Comparison of ENCODE assay signal across 8 cellular contexts in genomic region chr12:104381721-104382480, GRCh38.
DNase-seq lines count a peak whose midpoint lies in the region; ATAC-seq and TF ChIP-seq lines count a peak whose summit lies in the region.

No MANE protein-coding gene starts in this region.

- H3K36me3 ChIP-seq in PC-3 (ENCODE audit: low read depth, low read length): no peaks in the 10 kb centered on the region
- no peaks in the 10 kb centered on the region for H3K36me3 ChIP-seq in fibroblast of lung (ENCODE audit: control insufficient read depth, insufficient read depth, low read length)

- intact Hi-C loops in PC-3 (cut with micrococcal nuclease): loop anchor here (1.0 to 5.0 kb wide), 6 partner anchors 75 to 671 kb away; no protein-coding TSS in a partner anchor

- no peaks in the 10 kb centered on the region for H3K9me3 Mint-ChIP-seq in activated T-cell treated with anti-CD3 and anti-CD28 coated beads, Interleukin-2, amount 50 U/mL, for 24 hours
- H3K9me3 Mint-ChIP-seq in nephron: peaks cover 2% of the 10 kb centered on the region

- H3K27me3 Mint-ChIP-seq in activated T-cell treated with anti-CD3 and anti-CD28 coated beads, Interleukin-2, amount 50 U/mL, for 24 hours: peaks cover 5% of the 10 kb centered on the region
- peaks cover 26% of the 10 kb centered on the region for H3K27me3 Mint-ChIP-seq in nephron (ENCODE audit: low read depth)

- no peak overlapping the region for H3K27ac ChIP-seq in PC-3 (ENCODE audit: low read length)
- H3K27ac ChIP-seq in fibroblast of lung (ENCODE audit: insufficient read depth, low read length): no peak overlapping the region

- H4K20me1 ChIP-seq in PC-3 (ENCODE audit: low read length): no peaks in the 10 kb centered on the region
- no peaks in the 10 kb centered on the region for H4K20me1 ChIP-seq in fibroblast of lung (ENCODE audit: control insufficient read depth, extremely low read depth, insufficient read depth, low read length)

- H3K9me2 ChIP-seq in PC-3 (replicated peaks; ENCODE audit: low read length): no peaks in the 10 kb centered on the region

- POLR2A ChIA-PET in PC-3 (lab: Charles Lee; ENCODE audit: unreplicated experiment): no interaction called here

- peak; percentile 75 for ATAC-seq in PC-3

- DNase-seq in NCI-H1436 (lab: John Stamatoyannopoulos, UW): peak; percentile 78
- DNase-seq in NCI-H1436 treated with DMSO at 0.1 percent for 48 hours (lab: John Stamatoyannopoulos, UW): no peak
- peak; percentile 79 for DNase-seq in KG1 (lab: John Stamatoyannopoulos, UW)
- DNase-seq in PC-3: peak; percentile 96
- DNase-seq in activated T-cell treated with anti-CD3 and anti-CD28 coated beads, Interleukin-2, amount 50 U/mL, for 24 hours: peak; percentile 85
- peak; percentile 64 to 84 for DNase-seq in fibroblast of lung (ENCODE audit: low read depth in 2 of 2)
- DNase-seq in stimulated activated naive CD4-positive, alpha-beta T cell (lab: John Stamatoyannopoulos, UW): peak; percentile 57 to 87 (median 68)

- peak overlapping the region; percentile 15 for H3K27ac Mint-ChIP-seq in activated T-cell treated with anti-CD3 and anti-CD28 coated beads, Interleukin-2, amount 50 U/mL, for 24 hours
- H3K27ac Mint-ChIP-seq in nephron: no peak overlapping the region

- H3F3A ChIP-seq in PC-3 (ENCODE audit: low read length, unreplicated experiment): no peaks in the 10 kb centered on the region

- no peak overlapping the region for H3K4me3 Mint-ChIP-seq in activated T-cell treated with anti-CD3 and anti-CD28 coated beads, Interleukin-2, amount 50 U/mL, for 24 hours
- H3K4me3 Mint-ChIP-seq in nephron: peak overlapping the region in 1 of 3 experiments; percentile 4

- H2AFZ ChIP-seq in PC-3 (ENCODE audit: low read length) (peak overlapping the region; percentile 79), fibroblast of lung (ENCODE audit: low read length) (peak overlapping the region; percentile 39)

- H3K9ac ChIP-seq in PC-3 (ENCODE audit: low read length) (no peak overlapping the region), fibroblast of lung (ENCODE audit: insufficient read depth, low read length) (no peak overlapping the region)

- no peaks in the 10 kb centered on the region for H3K79me2 ChIP-seq in PC-3 (ENCODE audit: low read length)
- no peaks in the 10 kb centered on the region for H3K79me2 ChIP-seq in fibroblast of lung (ENCODE audit: control insufficient read depth, insufficient read depth, low read length)

- H3K27me3 ChIP-seq in PC-3 (ENCODE audit: low read length): no peaks in the 10 kb centered on the region
- no peaks in the 10 kb centered on the region for H3K27me3 ChIP-seq in fibroblast of lung (ENCODE audit: control insufficient read depth, insufficient read depth, low read length)

- BruUV-seq in PC-3 (replicated peaks; lab: Mats Ljungman, UMichigan): no TSS peak

- peaks cover 19% of the 10 kb centered on the region for H3K4me1 Mint-ChIP-seq in activated T-cell treated with anti-CD3 and anti-CD28 coated beads, Interleukin-2, amount 50 U/mL, for 24 hours (ENCODE audit: low read depth)
- H3K4me1 Mint-ChIP-seq in nephron: no peaks in the 10 kb centered on the region

- H3K4me2 ChIP-seq in PC-3 (ENCODE audit: low read length): peak overlapping the region; percentile 79
- peak overlapping the region; percentile 57 for H3K4me2 ChIP-seq in fibroblast of lung (ENCODE audit: extremely low read depth, insufficient read depth, low read length)

- H3K9me3 ChIP-seq in PC-3 (ENCODE audit: low read length) (no peaks in the 10 kb centered on the region), fibroblast of lung (ENCODE audit: control insufficient read depth, insufficient read depth, low read depth, low read length) (no peaks in the 10 kb centered on the region)

- no peaks in the 10 kb centered on the region for H3K36me3 Mint-ChIP-seq in activated T-cell treated with anti-CD3 and anti-CD28 coated beads, Interleukin-2, amount 50 U/mL, for 24 hours (ENCODE audit: low read depth)
- H3K36me3 Mint-ChIP-seq in nephron (ENCODE audit: low read depth): no peaks in the 10 kb centered on the region

- peak overlapping the region; percentile 46; the same call in 1 of the 2 replicates for H3K4me3 ChIP-seq in PC-3 (ENCODE audit: low read length)
- H3K4me3 ChIP-seq in fibroblast of lung (replicated peaks in 1 of 4; ENCODE audit: control extremely low read depth in 1 of 4, insufficient read depth in 1 of 4, low read depth in 3 of 4, low read length in 4 of 4): no peak overlapping the region

- TF ChIP-seq CTCF in PC-3 (conservative IDR thresholded peaks at IDR 0.05; ENCODE audit: low read depth, low read length): peak; percentile 99
- peak; percentile 97 to 99 for TF ChIP-seq CTCF in fibroblast of lung (conservative IDR thresholded peaks at IDR 0.05 in 1 of 2, IDR thresholded peaks at IDR 0.05 in 1 of 2; ENCODE audit: low read depth in 1 of 2, low read length in 2 of 2)
- TF ChIP-seq CTCF in nephron (IDR thresholded peaks at IDR 0.05; ENCODE audit: unreplicated experiment in 3 of 3): peak; percentile 94 to 96 (median 95)

- peaks cover 16% of the 10 kb centered on the region for H3K4me1 ChIP-seq in PC-3 (ENCODE audit: insufficient read depth, low read length)
- peaks cover 3% of the 10 kb centered on the region for H3K4me1 ChIP-seq in fibroblast of lung (ENCODE audit: control insufficient read depth, extremely low read depth, insufficient read depth, low read length)

- CTCF ChIA-PET in PC-3 (lab: Charles Lee): interaction anchor here (0.5 to 1.5 kb wide), 20 partner anchors 39 to 672 kb away, joined by 3 to 13 read pairs (median 4); no protein-coding TSS in a partner anchor
